ENCODE assay signal across 19 cellular contexts in the genomic region with DNA sequence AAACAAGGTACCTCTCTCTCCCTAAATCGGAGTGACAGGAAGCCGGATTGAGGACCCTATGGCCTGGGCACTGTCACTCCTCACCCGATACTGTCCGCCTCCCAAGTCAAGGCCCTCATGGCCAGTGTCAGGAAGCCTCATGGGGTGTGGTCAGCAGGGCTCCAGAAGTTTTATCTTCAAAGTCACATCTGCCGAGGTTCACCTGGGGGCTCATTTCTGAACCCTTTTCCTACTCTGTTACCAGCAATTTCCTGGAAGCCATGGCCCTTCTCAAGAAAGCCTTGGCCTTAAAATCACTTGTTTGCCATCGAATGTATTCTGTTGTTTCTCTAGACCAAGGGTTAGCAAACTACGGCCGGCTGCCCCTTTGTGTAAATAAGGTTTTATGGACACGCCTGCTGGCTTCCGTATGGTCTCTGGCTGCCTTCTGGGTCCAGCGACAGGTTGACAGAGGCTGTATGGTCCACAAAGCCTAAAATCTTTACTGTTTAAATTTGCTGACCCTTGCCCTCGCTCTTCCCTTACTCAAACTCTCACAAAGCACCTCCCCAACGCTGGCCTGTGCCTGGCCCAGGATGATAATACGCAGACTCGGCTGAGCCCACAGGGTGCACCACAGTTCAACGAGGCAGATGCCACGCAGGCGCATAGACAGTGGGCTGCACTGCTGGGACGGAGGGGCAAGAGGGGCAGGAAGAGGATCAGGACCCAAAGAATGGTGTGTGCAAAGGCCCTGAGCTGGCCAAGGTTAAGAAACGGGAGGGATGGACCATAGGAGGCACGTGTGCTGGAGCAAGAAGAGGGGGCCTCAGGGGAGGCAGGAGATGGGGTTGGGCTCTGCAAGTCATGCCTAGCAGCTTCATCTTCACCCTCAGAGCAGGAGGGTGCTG. TPM values are rescaled to one million over a fixed set of nuclear protein-coding genes. Genes with fewer than 3 reads are reported as not detected.
A peak's percentile ranks its signal among the peaks of the same experiment; 100 is the strongest.
DNase-seq lines count a peak whose midpoint lies in the region; ATAC-seq, FAIRE-seq and TF ChIP-seq lines count a peak whose summit lies in the region.
"Had no signal": no experiment of that assay in that cellular context is flagged by ENCODE, and none has a peak within 500 bp of the region (broad histone marks: within the 10 kb centered on the region; RNA-seq: fewer than 3 reads in every experiment).

No MANE protein-coding gene starts in this region.

- H3K36me3 ChIP-seq in HEK293 (ENCODE audit: control insufficient read depth in 2 of 2, insufficient read depth in 1 of 2, low read length in 2 of 2) (peaks cover 0 to 9% of the 10 kb centered on the region in 2 experiments; a peak in 1 of 3 replicates), kidney (ENCODE audit: control insufficient read depth in 1 of 2, insufficient read depth in 2 of 2, low read length in 2 of 2) (no peaks in the 10 kb centered on the region), neuronal stem cell (replicated peaks in 1 of 2; ENCODE audit: control insufficient read depth in 2 of 2, insufficient read depth in 2 of 2, low read length in 2 of 2) (no peaks in the 10 kb centered on the region), gastrocnemius medialis (no peaks in the 10 kb centered on the region)
- H3K36me3 ChIP-seq: MG63 had no signal

- TF ChIP-seq CTCF in HEK293 (tag by site-specific recombination; IDR thresholded peaks at IDR 0.05) (no peak), kidney (IDR thresholded peaks at IDR 0.05; ENCODE audit: borderline replicate concordance, extremely low read depth, insufficient read depth) (no peak), gastrocnemius medialis (IDR thresholded peaks at IDR 0.05 in 4 of 5, conservative IDR thresholded peaks at IDR 0.05 in 1 of 5) (no peak)

- H2AK5ac ChIP-seq in neuronal stem cell (ENCODE audit: low read depth, low read length) = no peak overlapping the region

- no peak overlapping the region for H3K4me2 ChIP-seq in neuronal stem cell (ENCODE audit: insufficient read depth, low read length, poor library complexity, severe bottlenecking)

- H3K14ac ChIP-seq in neuronal stem cell (ENCODE audit: low read length) = peak overlapping the region; percentile 66

- H3K9me3 ChIP-seq in HEK293 (ENCODE audit: control insufficient read depth, insufficient read depth, low read depth, low read length) = no peaks in the 10 kb centered on the region
- H3K9me3 ChIP-seq in kidney (ENCODE audit: control insufficient read depth in 1 of 2, low read length in 2 of 2) = no peaks in the 10 kb centered on the region
- H3K9me3 ChIP-seq in neuronal stem cell (replicated peaks in 1 of 2; ENCODE audit: control insufficient read depth in 2 of 2, insufficient read depth in 1 of 2, low read depth in 1 of 2, low read length in 2 of 2) = peaks cover 0 to 3% of the 10 kb centered on the region in 2 donors
- H3K9me3 ChIP-seq in gastrocnemius medialis = no peaks in the 10 kb centered on the region
- H3K9me3 ChIP-seq: MG63 had no signal

- H2BK5ac ChIP-seq in neuronal stem cell (ENCODE audit: low read length) = no peak overlapping the region

- H3K4ac ChIP-seq in neuronal stem cell (ENCODE audit: low read length) = no peak overlapping the region

- H2BK15ac ChIP-seq in neuronal stem cell (ENCODE audit: low read length) = no peak overlapping the region

- FAIRE-seq in kidney (lab: Jason Lieb, UNC) = no peak
- FAIRE-seq: GM12891 had no signal

- H4K8ac ChIP-seq in neuronal stem cell (ENCODE audit: low read depth, low read length) = no peak overlapping the region

- no peaks in the 10 kb centered on the region for H3K27me3 ChIP-seq in neuronal stem cell (ENCODE audit: control insufficient read depth in 3 of 3, insufficient read depth in 3 of 3, low read depth in 1 of 3, low read length in 3 of 3)
- H3K27me3 ChIP-seq in gastrocnemius medialis = no peaks in the 10 kb centered on the region
- H3K27me3 ChIP-seq: MG63 had no signal

- H2AFZ ChIP-seq in neuronal stem cell (ENCODE audit: low read length) = no peak overlapping the region
- H2AFZ ChIP-seq: GM23248 had no signal

- no peak for TF ChIP-seq POLR2A in gastrocnemius medialis (IDR thresholded peaks at IDR 0.05)

- no peak overlapping the region for H2BK120ac ChIP-seq in neuronal stem cell (ENCODE audit: low read depth, low read length)

- H3K23ac ChIP-seq in neuronal stem cell (ENCODE audit: low read depth, low read length, poor library complexity) = no peak overlapping the region

- DNase-seq in HuH-7.5 (ENCODE audit: low spot score) = peak; percentile 53
- peak; percentile 43 for DNase-seq in kidney
- no peak for DNase-seq in neuronal stem cell (ENCODE audit: low spot score)
- DNase-seq in gastrocnemius medialis = no peak
- DNase-seq in NCI-H526 (lab: John Stamatoyannopoulos, UW) = no peak
- no peak for DNase-seq in dedifferentiated amniotic fluid mesenchymal stem cell (ENCODE audit: extremely low spot score)
- DNase-seq: COR-L47, GF-D8, GM23248, Karpas-422, MG63, NCI-H1092 treated with DMSO at 0.1 percent for 48 hours, NCI-H2081 treated with DMSO at 0.1 percent for 48 hours, NCI-H2227 treated with DMSO at 0.1 percent for 48 hours, NCI-H524, SHP77 had no signal

- intact Hi-C loops in kidney (cut with DNase I) (no loop called here), gastrocnemius medialis (cut with DNase I; ENCODE audit: low total_unique reads) (no loop called here)

- H3K9ac ChIP-seq in kidney (ENCODE audit: low read length in 2 of 2) (no peak overlapping the region), neuronal stem cell (ENCODE audit: low read depth, low read length, poor library complexity) (peak overlapping the region; percentile 26)
- H3K9ac ChIP-seq: GM23248 had no signal

- H4K91ac ChIP-seq in neuronal stem cell (ENCODE audit: low read depth, low read length, poor library complexity) = no peak overlapping the region

- in situ Hi-C loops in gastrocnemius medialis (cut with MboI; ENCODE audit: low sequenced_read_pairs in 4 of 4) = no loop called here

- CTCF ChIA-PET in HEK293 (lab: Yijun Ruan, JAX) = no interaction called here

- ATAC-seq in gastrocnemius medialis = no peak
- ATAC-seq: HCT116 had no signal

- no peak overlapping the region for H3K27ac ChIP-seq in HEK293 (ENCODE audit: extremely low read depth, low read depth, low read length)
- H3K27ac ChIP-seq in kidney (ENCODE audit: low read depth in 2 of 2, low read length in 2 of 2) = no peak overlapping the region
- H3K27ac ChIP-seq in neuronal stem cell (replicated peaks; ENCODE audit: low read length) = no peak overlapping the region
- no peak overlapping the region for H3K27ac ChIP-seq in gastrocnemius medialis
- H3K27ac ChIP-seq: GM23248 had no signal

- no CpG with 5 or more reads among the region's 21 CpGs for WGBS in neuronal stem cell (ENCODE audit: extremely low coverage in 2 of 2, insufficient read length in 2 of 2, insufficient replicate concordance in 1 of 2), 2 donors

- H3K4me3 ChIP-seq in HEK293 (ENCODE audit: low read depth, low read length) (no peak overlapping the region), kidney (ENCODE audit: low read length in 2 of 2) (no peak overlapping the region), neuronal stem cell (ENCODE audit: low read length in 2 of 2) (no peak overlapping the region), gastrocnemius medialis (no peak overlapping the region)
- H3K4me3 ChIP-seq: GM23248, MG63 had no signal

- no peaks in the 10 kb centered on the region for H3K79me1 ChIP-seq in neuronal stem cell (ENCODE audit: low read depth, low read length)

- no peak overlapping the region for H2BK12ac ChIP-seq in neuronal stem cell (ENCODE audit: low read length)

- POLR2A ChIA-PET in HEK293 (lab: Yijun Ruan, JAX) = no interaction called here

- no peak overlapping the region for H3K18ac ChIP-seq in neuronal stem cell (ENCODE audit: low read length)

- no peaks in the 10 kb centered on the region for H3K4me1 ChIP-seq in HEK293 (ENCODE audit: control insufficient read depth, insufficient read depth, low read length)
- no peaks in the 10 kb centered on the region for H3K4me1 ChIP-seq in kidney (ENCODE audit: control insufficient read depth in 1 of 2, insufficient read depth in 1 of 2, low read depth in 1 of 2, low read length in 2 of 2)
- H3K4me1 ChIP-seq in neuronal stem cell (ENCODE audit: control insufficient read depth in 2 of 2, insufficient read depth in 1 of 2, low read depth in 1 of 2, low read length in 2 of 2) = peaks cover 0 to 3% of the 10 kb centered on the region in 2 donors
- no peaks in the 10 kb centered on the region for H3K4me1 ChIP-seq in gastrocnemius medialis

TF ChIP-seq in HEK293, 187 proteins besides CTCF, POLR2A, EP300 and RAD21 (continues in another document):
- 0 out of 2 replicates have a peak, but pooled peaks have one; percentile 40 for TF ChIP-seq SCRT2 (tag by site-specific recombination; IDR thresholded peaks at IDR 0.05)
- TF ChIP-seq ZNF623 (tag by site-specific recombination; IDR thresholded peaks at IDR 0.05) = peak; percentile 62
- no peak for TF ChIP-seq ZNF148 (tag by site-specific recombination; IDR thresholded peaks at IDR 0.05; ENCODE audit: borderline replicate concordance)
- TF ChIP-seq ZNF544 (tag by site-specific recombination; IDR thresholded peaks at IDR 0.05) = no peak
- no peak for TF ChIP-seq ZNF621 (tag by site-specific recombination; IDR thresholded peaks at IDR 0.05)

RNA-seq across cellular contexts. Expression of gene DUSP7, which starts 24.7 kb away (rescaled TPM):
- total RNA-seq in kidney = 19.8 TPM
- polyA plus RNA-seq in kidney (ENCODE audit: insufficient read depth, low read depth, low replicate concordance) = 10.1 TPM
- 13.5 TPM for polyA plus RNA-seq in neuronal stem cell (2013, experiment 1 of 2)
- polyA plus RNA-seq in neuronal stem cell (2013, experiment 2 of 2) = 13.8 TPM
- total RNA-seq in gastrocnemius medialis = 10 to 100 TPM; 14.0 to 39.7 (median 26.3) TPM

Comparison
In these comparisons a context has a peak if more than half of its experiments do, and no peak if none do; other contexts are left out.
1. DNase-seq: peak in HuH-7.5 (single experiment) and kidney (single experiment); none in neuronal stem cell (single experiment), gastrocnemius medialis (0 of 2), NCI-H526 (0 of 2) and dedifferentiated amniotic fluid mesenchymal stem cell (single experiment).